13 cellular contexts compared by ENCODE assay signal in genomic region chr22:23253475-23254055, GRCh38.
"Had no signal": no experiment of that assay in that cellular context is flagged by ENCODE, and none has a peak within 500 bp of the region (broad histone marks: within the 10 kb centered on the region; RNA-seq: fewer than 3 reads in every experiment).

No MANE protein-coding gene starts in this region.

- H3K9me3 Mint-ChIP-seq: memory B cell, nephron progenitor cell, type B pancreatic cell had no signal

- ATAC-seq: heart right ventricle had no signal

- H3K4me3 ChIP-seq: heart right ventricle, left ventricle myocardium inferior had no signal

- H3K4me3 Mint-ChIP-seq: memory B cell, nephron progenitor cell, type B pancreatic cell had no signal

- H3K36me3 Mint-ChIP-seq: type B pancreatic cell had no signal

- H3K27me3 ChIP-seq: heart right ventricle had no signal

- H3K27me3 Mint-ChIP-seq: memory B cell, type B pancreatic cell had no signal

- DNase-seq: activated CD4-positive, alpha-beta T cell treated with anti-CD3 and anti-CD28 coated beads for 4 hours; activated gamma-delta T cell treated with Interleukin-2 at 50 U/mL for 16 hours; activated T-cell treated with anti-CD3 and anti-CD28 coated beads, Interleukin-2, amount 50 U/mL, for 1 hour; aorta; heart right ventricle; left ventricle myocardium inferior; nephron progenitor cell; stimulated activated CD4-positive, alpha-beta T cell treated with anti-CD3 and anti-CD28 coated beads, Interleukin-12 subunit alpha, Interleukin-12 subunit beta, amount 100 ng/mL, for 4 hours; stimulated activated naive CD4-positive, alpha-beta T cell treated with Interleukin-2 at 50 U/mL for 16 hours; SW 1271 had no signal

- H3K27ac Mint-ChIP-seq: memory B cell, nephron progenitor cell, type B pancreatic cell had no signal

- H3K9me3 ChIP-seq: heart right ventricle, left ventricle myocardium inferior had no signal

- H3K27ac ChIP-seq: heart right ventricle, left ventricle myocardium inferior, VCaP had no signal
